Comparison of ENCODE assay signal across 28 cellular contexts in the genomic region with DNA sequence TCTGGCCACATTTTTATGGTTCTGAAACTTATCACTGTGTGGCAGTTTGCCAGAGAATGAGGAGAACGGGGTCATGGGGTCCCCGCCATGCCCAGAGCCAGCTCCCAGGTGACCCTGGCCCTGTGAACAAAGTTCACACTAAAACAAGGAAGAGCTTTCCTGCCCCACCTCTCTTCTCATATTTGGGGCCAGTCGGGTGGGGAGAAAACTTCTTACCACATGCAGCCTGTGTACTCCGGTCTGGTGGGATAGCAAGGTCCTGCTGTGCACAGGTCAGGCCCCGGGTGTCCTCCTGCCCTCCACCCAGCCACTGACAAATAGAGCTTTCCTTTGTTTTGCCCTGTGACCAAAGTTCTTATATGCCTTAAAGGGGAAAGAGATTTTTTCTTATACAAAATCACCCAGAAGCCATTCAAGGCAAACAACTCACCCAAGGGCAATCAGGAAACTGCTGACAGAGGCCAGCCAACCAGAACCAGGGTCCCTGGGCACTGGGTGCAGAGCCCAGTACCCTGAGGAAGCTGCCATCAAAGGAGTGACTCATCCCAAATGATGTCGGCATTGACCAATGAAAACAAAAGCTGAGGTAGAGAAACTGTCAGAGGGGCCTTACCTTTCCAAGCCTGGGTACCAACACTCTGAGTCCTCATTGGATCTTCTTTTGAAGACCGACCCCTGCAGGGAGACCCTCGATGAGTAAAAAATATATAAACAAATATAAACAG. TPM values are rescaled to one million over a fixed set of nuclear protein-coding genes. Genes with fewer than 3 reads are reported as not detected.
A peak's percentile ranks its signal among the peaks of the same experiment; 100 is the strongest.
DNase-seq lines count a peak whose midpoint lies in the region; TF ChIP-seq lines count a peak whose summit lies in the region.
"Had no signal": no experiment of that assay in that cellular context is flagged by ENCODE, and none has a peak within 500 bp of the region (broad histone marks: within the 10 kb centered on the region; RNA-seq: fewer than 3 reads in every experiment).

No MANE protein-coding gene starts in this region.

- TF ChIP-seq CTCF in NB4 (IDR thresholded peaks at IDR 0.05; ENCODE audit: low read depth, low read length) (no peak), esophagus squamous epithelium (IDR thresholded peaks at IDR 0.05) (no peak)

- WGBS in neuronal stem cell (ENCODE audit: extremely low coverage in 2 of 2, insufficient read length in 2 of 2, insufficient replicate concordance in 1 of 2), 2 donors, result no CpG with 5 or more reads among the region's 8 CpGs
- 50 to 58% methylated on average over 4 to 5 of the region's 8 CpGs for WGBS in esophagus squamous epithelium, 2 donors

- H3K79me1 ChIP-seq in neuronal stem cell (ENCODE audit: low read depth, low read length), result no peaks in the 10 kb centered on the region

- H3K4ac ChIP-seq in neuronal stem cell (ENCODE audit: low read length), result no peak overlapping the region

- H3K9me3 ChIP-seq in neuronal stem cell (replicated peaks in 1 of 2; ENCODE audit: control insufficient read depth in 2 of 2, insufficient read depth in 1 of 2, low read depth in 1 of 2, low read length in 2 of 2) (no peaks in the 10 kb centered on the region), esophagus squamous epithelium (no peaks in the 10 kb centered on the region)
- H3K9me3 ChIP-seq: left lung, pancreas, SK-N-SH had no signal

- no peak overlapping the region for H3K14ac ChIP-seq in neuronal stem cell (ENCODE audit: low read length)

- no peak overlapping the region for H3K9ac ChIP-seq in neuronal stem cell (ENCODE audit: low read depth, low read length, poor library complexity)
- H3K9ac ChIP-seq: SK-N-SH had no signal

- H2AFZ ChIP-seq in neuronal stem cell (ENCODE audit: low read length), result no peak overlapping the region

- no peak overlapping the region for H2AK5ac ChIP-seq in neuronal stem cell (ENCODE audit: low read depth, low read length)

- no peaks in the 10 kb centered on the region for H3K36me3 ChIP-seq in neuronal stem cell (replicated peaks in 1 of 2; ENCODE audit: control insufficient read depth in 2 of 2, insufficient read depth in 2 of 2, low read length in 2 of 2)
- H3K36me3 ChIP-seq in esophagus squamous epithelium, result no peaks in the 10 kb centered on the region
- H3K36me3 ChIP-seq: left lung, pancreas had no signal

- H3K27me3 ChIP-seq in neuronal stem cell (ENCODE audit: control insufficient read depth in 3 of 3, insufficient read depth in 3 of 3, low read depth in 1 of 3, low read length in 3 of 3), result peaks cover 0 to 89% (median 11%) of the 10 kb centered on the region in 3 experiments
- H3K27me3 ChIP-seq in esophagus squamous epithelium, result peaks cover 0 to 82% (median 0%) of the 10 kb centered on the region in 4 donors

- H2BK15ac ChIP-seq in neuronal stem cell (ENCODE audit: low read length), result no peak overlapping the region

- TF ChIP-seq POLR2A in NB4 (IDR thresholded peaks at IDR 0.05; ENCODE audit: extremely low read depth, insufficient read length) (no peak), esophagus squamous epithelium (IDR thresholded peaks at IDR 0.05) (no peak)

- no peak overlapping the region for H3K27ac ChIP-seq in neuronal stem cell (replicated peaks; ENCODE audit: low read length)
- H3K27ac ChIP-seq in esophagus squamous epithelium, result no peak overlapping the region
- H3K27ac ChIP-seq: 22Rv1, epithelial cell of prostate, left lung, pancreas, VCaP had no signal

- DNase-seq in DMS 273 (lab: John Stamatoyannopoulos, UW; ENCODE audit: unreplicated experiment), result peak; percentile 11
- DNase-seq in DMS 273 treated with DMSO at 0.1 percent for 48 hours (lab: John Stamatoyannopoulos, UW), result no peak
- peak; percentile 42 for DNase-seq in Daoy (ENCODE audit: low read depth)
- DNase-seq in NB4 (ENCODE audit: low read depth), result peak; percentile 38
- peak; percentile 11 for DNase-seq in foreskin melanocyte
- DNase-seq in neuronal stem cell (ENCODE audit: low spot score), result no peak
- no peak for DNase-seq in D341Med (ENCODE audit: low spot score)
- DNase-seq in esophagus squamous epithelium (lab: John Stamatoyannopoulos, UW), result no peak
- DNase-seq: activated CD4-positive, alpha-beta T cell treated with anti-CD3 and anti-CD28 coated beads for 48 hours; activated effector memory CD4-positive, alpha-beta T cell treated with Interleukin-2 at 50 U/mL for 16 hours; activated T-cell treated with anti-CD3 and anti-CD28 coated beads, Interleukin-2, amount 50 U/mL, for 1 hour; left lung; mesenchymal stem cell; NCI-H1417; NCI-H2029; NCI-H524 treated with DMSO at 0.1 percent for 48 hours; pancreas; PC-3; SK-N-SH; stimulated activated naive CD4-positive, alpha-beta T cell had no signal

- H3K4me1 ChIP-seq in neuronal stem cell (ENCODE audit: control insufficient read depth in 2 of 2, insufficient read depth in 1 of 2, low read depth in 1 of 2, low read length in 2 of 2), result peaks cover 0 to 5% of the 10 kb centered on the region in 2 donors
- H3K4me1 ChIP-seq in esophagus squamous epithelium, result peaks cover 0 to 7% (median 0%) of the 10 kb centered on the region in 3 donors
- H3K4me1 ChIP-seq: pancreas had no signal

- H3K23ac ChIP-seq in neuronal stem cell (ENCODE audit: low read depth, low read length, poor library complexity), result no peak overlapping the region

- no peak overlapping the region for H3K18ac ChIP-seq in neuronal stem cell (ENCODE audit: low read length)

- H4K91ac ChIP-seq in neuronal stem cell (ENCODE audit: low read depth, low read length, poor library complexity), result no peak overlapping the region

- intact Hi-C loops in esophagus squamous epithelium (cut with DNase I), result no loop called here

- no peak overlapping the region for H3K4me3 ChIP-seq in NB4 (ENCODE audit: low read depth, low read length)
- no peak overlapping the region for H3K4me3 ChIP-seq in neuronal stem cell (ENCODE audit: low read length in 2 of 2)
- H3K4me3 ChIP-seq in esophagus squamous epithelium, result no peak overlapping the region
- H3K4me3 ChIP-seq: K562, left lung, pancreas, smooth muscle cell had no signal

- no peak overlapping the region for H4K8ac ChIP-seq in neuronal stem cell (ENCODE audit: low read depth, low read length)

- no peak overlapping the region for H2BK120ac ChIP-seq in neuronal stem cell (ENCODE audit: low read depth, low read length)

- H3K4me2 ChIP-seq in neuronal stem cell (ENCODE audit: insufficient read depth, low read length, poor library complexity, severe bottlenecking), result no peak overlapping the region
- H3K4me2 ChIP-seq: SK-N-SH, smooth muscle cell had no signal

- no peak overlapping the region for H2BK5ac ChIP-seq in neuronal stem cell (ENCODE audit: low read length)

- no peak overlapping the region for H2BK12ac ChIP-seq in neuronal stem cell (ENCODE audit: low read length)

RNA-seq across cellular contexts. Expression of a gene that starts 53.6 kb away (rescaled TPM):
- not detected in 2 replicates for total RNA-seq in Daoy (2014; rRNA removed; shearing (Covaris generic))
- 0.11 TPM for polyA plus RNA-seq in neuronal stem cell (2013, experiment 1 of 2)
- not detected for polyA plus RNA-seq in neuronal stem cell (2013, experiment 2 of 2)
- not detected for total RNA-seq in esophagus squamous epithelium
- total RNA-seq: aorta, G401, K562, PC-3, smooth muscle cell, urinary bladder had no signal
- polyA plus RNA-seq: aorta, K562, SK-N-SH, smooth muscle cell, urinary bladder had no signal

Comparison
In these comparisons a context has a peak if more than half of its experiments do, and no peak if none do; other contexts are left out.
1. DNase-seq: peak in DMS 273 (single experiment), Daoy (single experiment), NB4 (single experiment) and foreskin melanocyte (single experiment); none in DMS 273 treated with DMSO at 0.1 percent for 48 hours (single experiment), neuronal stem cell (single experiment), D341Med (single experiment) and esophagus squamous epithelium (single experiment).